In genomic region chr12:126601184-126602170, GRCh38 we compare ENCODE assay signal across 33 cellular contexts.
"Had no signal": no experiment of that assay in that cellular context is flagged by ENCODE, and none has a peak within 500 bp of the region (broad histone marks: within the 10 kb centered on the region; RNA-seq: fewer than 3 reads in every experiment).

No MANE protein-coding gene starts in this region.

- H3K27ac ChIP-seq: esophagus muscularis mucosa, foreskin keratinocyte, gastrocnemius medialis, heart left ventricle, VCaP had no signal

- FAIRE-seq: astrocyte, colon, TTC549 had no signal

- H3K4me3 ChIP-seq: esophagus muscularis mucosa, gastrocnemius medialis, heart left ventricle had no signal

- DNase-seq: activated CD4-positive, alpha-beta memory T cell treated with anti-CD3 and anti-CD28 coated beads, Interleukin-2, amount 10 ng/mL, durations not matched to agents 7 days and 5 days; activated CD4-positive, alpha-beta T cell treated with anti-CD3 and anti-CD28 coated beads for 1 hour; activated CD4-positive, alpha-beta T cell treated with anti-CD3 and anti-CD28 coated beads for 4 hours; activated CD4-positive, alpha-beta T cell treated with anti-CD3 and anti-CD28 coated beads, Interleukin-2, amount 10 ng/mL, durations not matched to agents 7 days and 5 days; activated CD4-positive, alpha-beta T cell treated with anti-CD3 and anti-CD28 coated beads, Interleukin-2, amount 50 U/mL, for 4 hours; activated CD8-positive, alpha-beta memory T cell treated with anti-CD3 and anti-CD28 coated beads, Interleukin-2, amount 50 U/mL, for 48 hours; activated gamma-delta T cell; activated naive CD4-positive, alpha-beta T cell; activated naive CD4-positive, alpha-beta T cell treated with anti-CD3 and anti-CD28 coated beads, Interleukin-2, amount 10 ng/mL, durations not matched to agents 7 days and 5 days; activated T-cell treated with anti-CD3 and anti-CD28 coated beads for 4 hours; activated T-cell treated with anti-CD3 and anti-CD28 coated beads, Interleukin-2, amount 50 U/mL, for 24 hours; activated T-cell treated with anti-CD3 and anti-CD28 coated beads, Interleukin-2, amount 50 U/mL, for 72 hours; amniotic stem cell; anterior cingulate cortex; caudate nucleus; cortex of kidney; dermis blood vessel endothelial cell; effector CD4-positive, alpha-beta T cell; effector memory CD8-positive, alpha-beta T cell; erythroblast; foreskin keratinocyte; gastrocnemius medialis; glutamatergic neuron; heart left ventricle; T-helper 17 cell had no signal

- H3K36me3 ChIP-seq: esophagus muscularis mucosa, gastrocnemius medialis, heart left ventricle had no signal

- H3K27ac Mint-ChIP-seq: activated CD4-positive, alpha-beta memory T cell treated with anti-CD3 and anti-CD28 coated beads, Interleukin-2, amount 10 ng/mL, durations not matched to agents 7 days and 5 days; activated CD4-positive, alpha-beta T cell treated with anti-CD3 and anti-CD28 coated beads, Interleukin-2, amount 10 ng/mL, durations not matched to agents 7 days and 5 days; activated naive CD4-positive, alpha-beta T cell treated with anti-CD3 and anti-CD28 coated beads, Interleukin-2, amount 10 ng/mL, durations not matched to agents 7 days and 5 days; activated naive CD8-positive, alpha-beta T cell; activated T-cell treated with anti-CD3 and anti-CD28 coated beads, Interleukin-2, amount 50 U/mL, for 24 hours; activated T-cell treated with anti-CD3 and anti-CD28 coated beads, Interleukin-2, amount 50 U/mL, for 72 hours; effector memory CD8-positive, alpha-beta T cell; T-helper 17 cell; T-helper 2 cell treated with Interferon-gamma antibody and Interleukin-4, amounts not matched to agents 5 μg/mL and 100 μg/mL, for 36 hours; WTC11 had no signal

- H3K4me1 ChIP-seq: esophagus muscularis mucosa, foreskin keratinocyte, gastrocnemius medialis, heart left ventricle had no signal

- H3K36me3 Mint-ChIP-seq: activated naive CD4-positive, alpha-beta T cell treated with anti-CD3 and anti-CD28 coated beads, Interleukin-2, amount 10 ng/mL, durations not matched to agents 7 days and 5 days; activated naive CD8-positive, alpha-beta T cell had no signal

- H3K27me3 ChIP-seq: esophagus muscularis mucosa, foreskin keratinocyte, gastrocnemius medialis, heart left ventricle had no signal

- H3K9me3 Mint-ChIP-seq: activated CD4-positive, alpha-beta memory T cell treated with anti-CD3 and anti-CD28 coated beads, Interleukin-2, amount 10 ng/mL, durations not matched to agents 7 days and 5 days; activated naive CD4-positive, alpha-beta T cell treated with anti-CD3 and anti-CD28 coated beads, Interleukin-2, amount 10 ng/mL, durations not matched to agents 7 days and 5 days; effector memory CD8-positive, alpha-beta T cell; T-helper 2 cell treated with Interferon-gamma antibody and Interleukin-4, amounts not matched to agents 5 μg/mL and 100 μg/mL, for 36 hours had no signal

- H3K9me3 ChIP-seq: esophagus muscularis mucosa, gastrocnemius medialis, heart left ventricle had no signal

- ATAC-seq: activated T-cell treated with anti-CD3 and anti-CD28 coated beads, Interleukin-2, amount 50 U/mL, for 72 hours; effector memory CD8-positive, alpha-beta T cell; foreskin keratinocyte; gastrocnemius medialis; heart left ventricle; T-helper 17 cell; WTC11 had no signal
